ENCODE assay signal across 17 cellular contexts in genomic region chr2:128625966-128626757, GRCh38.
"Had no signal": no experiment of that assay in that cellular context is flagged by ENCODE, and none has a peak within 500 bp of the region (broad histone marks: within the 10 kb centered on the region; RNA-seq: fewer than 3 reads in every experiment).

No MANE protein-coding gene starts in this region.

- FAIRE-seq: astrocyte, endometrium, islet of Langerhans, pancreas had no signal

- H3K4me3 ChIP-seq: gastroesophageal sphincter, left lung, pancreas, tibial artery had no signal

- H3K9me3 Mint-ChIP-seq: memory B cell; natural killer cell; stimulated activated naive B cell treated with anti-CD40 and anti-IgM and Interleukin-4, amounts not matched to agents 10 μg/mL and 1 μg/mL and 100 μg/mL, for 72 hours had no signal

- H3K27ac ChIP-seq: gastroesophageal sphincter, left lung, pancreas, tibial artery had no signal

- DNase-seq: activated CD4-positive, alpha-beta T cell treated with anti-CD3 and anti-CD28 coated beads, Interleukin-2, amount 50 U/mL, for 4 hours; activated CD4-positive, CD25-positive, alpha-beta regulatory T cell treated with anti-CD3 and anti-CD28 coated beads, Interleukin-2, amount 50 U/mL, for 72 hours; activated naive CD4-positive, alpha-beta T cell treated with Interleukin-2 at 50 U/mL for 16 hours; activated T-cell treated with anti-CD3 and anti-CD28 coated beads for 4 hours; natural killer cell; stimulated activated CD4-positive, alpha-beta T cell treated with anti-CD3 and anti-CD28 coated beads, Interleukin-2, amount 100 ng/mL, for 48 hours; stimulated activated naive B cell treated with anti-CD40 and anti-IgM and Interleukin-4, amounts not matched to agents 10 μg/mL and 1 μg/mL and 100 μg/mL, for 72 hours; T-helper 1 cell; T1000 had no signal

- H3K36me3 ChIP-seq: gastroesophageal sphincter, left lung, pancreas, tibial artery had no signal

- H3K27ac Mint-ChIP-seq: memory B cell; natural killer cell; stimulated activated naive B cell treated with anti-CD40 and anti-IgM and Interleukin-4, amounts not matched to agents 10 μg/mL and 1 μg/mL and 100 μg/mL, for 72 hours had no signal

- H3K4me3 Mint-ChIP-seq: memory B cell; natural killer cell; stimulated activated naive B cell treated with anti-CD40 and anti-IgM and Interleukin-4, amounts not matched to agents 10 μg/mL and 1 μg/mL and 100 μg/mL, for 72 hours had no signal

- H3K36me3 Mint-ChIP-seq: memory B cell; natural killer cell; stimulated activated naive B cell treated with anti-CD40 and anti-IgM and Interleukin-4, amounts not matched to agents 10 μg/mL and 1 μg/mL and 100 μg/mL, for 72 hours had no signal

- H3K27me3 Mint-ChIP-seq: stimulated activated naive B cell treated with anti-CD40 and anti-IgM and Interleukin-4, amounts not matched to agents 10 μg/mL and 1 μg/mL and 100 μg/mL, for 72 hours had no signal

- H3K4me1 ChIP-seq: gastroesophageal sphincter, pancreas had no signal

- H3K9me3 ChIP-seq: gastroesophageal sphincter, left lung, pancreas, tibial artery had no signal

- H3K27me3 ChIP-seq: gastroesophageal sphincter, pancreas, tibial artery had no signal

- ATAC-seq: gastroesophageal sphincter; left lung; natural killer cell; pancreas; stimulated activated naive B cell treated with anti-CD40 and anti-IgM and Interleukin-4, amounts not matched to agents 10 μg/mL and 1 μg/mL and 100 μg/mL, for 72 hours had no signal

- H3K4me1 Mint-ChIP-seq: natural killer cell had no signal
